In the genomic region with DNA sequence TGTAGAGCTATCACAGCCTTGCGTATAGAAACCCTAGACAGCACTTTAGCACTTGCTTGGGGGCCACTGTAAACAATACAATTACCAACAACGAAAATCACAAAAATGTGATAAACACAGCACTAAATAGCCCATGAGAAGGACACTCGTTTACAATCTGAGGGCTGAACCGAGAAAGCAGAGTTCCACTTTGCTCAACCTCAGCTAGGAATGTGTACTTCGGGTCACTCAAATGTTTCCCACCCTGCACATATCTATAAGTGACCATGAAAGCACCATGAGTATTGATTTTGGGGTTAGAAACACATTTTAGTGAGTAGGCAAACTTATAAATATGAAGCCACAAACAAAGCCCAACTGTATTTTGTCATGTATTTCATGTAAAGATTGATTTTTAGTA, we compare ENCODE assay signal across 7 cellular contexts.
"Had no signal": no experiment of that assay in that cellular context is flagged by ENCODE, and none has a peak within 500 bp of the region (broad histone marks: within the 10 kb centered on the region; RNA-seq: fewer than 3 reads in every experiment).

No MANE protein-coding gene starts in this region.

- ATAC-seq: GM12878 had no signal

- H3K4me3 ChIP-seq: GM12878 had no signal

- FAIRE-seq: G401.6, GM12878, GM12891, GM12892, GM19239 had no signal

- DNase-seq: GDM1, GF-D8 had no signal
